ENCODE assay signal across 1 cellular context in genomic region chr10:132555648-132556575, GRCh38.
TF ChIP-seq lines count a peak whose summit lies in the region.

No MANE protein-coding gene starts in this region.

TF ChIP-seq in SK-N-SH treated with all-trans-retinoic acid at 6 μM for 48 hours, 23 proteins besides CTCF, POLR2A, EP300 and RAD21 (continued from another document):
- TF ChIP-seq ARNTL (CRISPR knock-in tag; IDR thresholded peaks at IDR 0.05; ENCODE audit: borderline replicate concordance, low read depth) (no peak), ZFP30 (CRISPR knock-in tag; IDR thresholded peaks at IDR 0.05) (no peak), GLIS3 (CRISPR knock-in tag; IDR thresholded peaks at IDR 0.05) (no peak), POU6F1 (CRISPR knock-in tag; IDR thresholded peaks at IDR 0.05; ENCODE audit: borderline replicate concordance, low read depth) (no peak), TCF4 (CRISPR knock-in tag; IDR thresholded peaks at IDR 0.05; ENCODE audit: borderline replicate concordance) (no peak)
